Comparison of ENCODE assay signal across 10 cellular contexts in the genomic region with DNA sequence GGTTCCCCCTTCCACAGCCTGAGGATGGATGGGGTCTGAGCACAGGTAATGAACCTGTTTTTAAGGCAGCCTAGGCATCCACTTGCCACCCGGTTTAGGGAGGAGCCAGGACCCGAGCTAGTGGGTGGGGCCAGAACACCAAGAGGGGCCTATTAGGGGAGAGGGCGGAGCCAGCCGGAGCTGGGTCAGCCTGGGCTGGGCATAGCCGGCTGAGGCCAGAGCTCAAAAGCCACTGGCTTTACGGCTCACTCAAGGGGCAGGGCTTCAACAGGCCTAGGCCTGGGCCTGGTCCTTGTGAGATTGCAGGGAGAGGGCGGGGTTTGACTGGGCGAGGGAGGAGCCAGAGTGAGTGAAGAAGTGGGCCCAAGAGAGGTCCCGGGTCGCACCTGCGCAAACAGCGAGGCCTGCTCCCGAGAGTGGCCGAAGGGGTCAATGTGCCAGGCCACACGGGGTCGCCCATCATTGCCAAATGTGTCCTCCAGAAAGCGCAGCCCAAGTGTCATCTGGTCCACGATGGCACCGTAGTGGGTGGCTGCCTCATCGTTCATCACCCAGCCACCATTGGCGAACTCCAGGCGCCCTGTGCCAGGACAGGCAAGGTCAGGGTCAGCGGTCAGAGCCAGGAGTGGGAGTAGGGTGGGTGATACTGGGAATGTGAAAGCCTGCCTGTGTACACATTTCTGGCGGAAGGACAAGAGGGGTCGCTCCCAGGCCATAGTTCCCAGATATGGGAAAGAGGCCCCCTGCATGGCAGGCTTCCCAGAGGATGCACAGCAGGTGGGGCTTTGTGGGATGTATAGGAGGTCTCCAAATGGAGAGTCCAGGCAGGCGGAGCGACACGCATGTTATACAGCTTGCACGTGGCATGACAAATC. TPM values are rescaled to one million over a fixed set of nuclear protein-coding genes. Genes with fewer than 3 reads are reported as not detected.
DNase-seq lines count a peak whose midpoint lies in the region; ATAC-seq and TF ChIP-seq lines count a peak whose summit lies in the region.
"Had no signal": no experiment of that assay in that cellular context is flagged by ENCODE, and none has a peak within 500 bp of the region (broad histone marks: within the 10 kb centered on the region; RNA-seq: fewer than 3 reads in every experiment).

No MANE protein-coding gene starts in this region.

- no peak overlapping the region for H3T11ph ChIP-seq in H9 (ENCODE audit: low read length)

- no peak overlapping the region for H3K27ac ChIP-seq in CD8-positive, alpha-beta T cell (ENCODE audit: low read depth, low read length)
- no peak overlapping the region for H3K27ac ChIP-seq in H9 (ENCODE audit: insufficient read length, low read depth, low read length)
- H3K27ac ChIP-seq in thyroid gland: no peak overlapping the region

- peaks cover 51% of the 10 kb centered on the region for H3K4me1 Mint-ChIP-seq in CD8-positive, alpha-beta T cell (ENCODE audit: low read depth)
- H3K4me1 Mint-ChIP-seq in H9: peaks cover 21 to 38% of the 10 kb centered on the region in 2 experiments
- H3K4me1 Mint-ChIP-seq in activated CD4-positive, alpha-beta memory T cell treated with anti-CD3 and anti-CD28 coated beads, Interleukin-2, amount 10 ng/mL, durations not matched to agents 7 days and 5 days: peaks cover 55% of the 10 kb centered on the region

- H3K4me2 ChIP-seq in H9 (ENCODE audit: insufficient read depth, insufficient read length, low read length): no peak overlapping the region

- CTCF ChIA-PET in CD8-positive, alpha-beta T cell (lab: Charles Lee): no interaction called here
- CTCF ChIA-PET in activated CD4-positive, alpha-beta memory T cell treated with anti-CD3 and anti-CD28 coated beads, Interleukin-2, amount 10 ng/mL, durations not matched to agents 7 days and 5 days (lab: Charles Lee): interaction anchor here (1.4 to 1.9 kb wide), 3 partner anchors 13 to 101 kb away, joined by 4 to 5 read pairs (median 5); no protein-coding TSS in a partner anchor

- no peak for ATAC-seq in CD8-positive, alpha-beta T cell
- ATAC-seq in mucosa of descending colon (peak; percentile 29), GM21423 (IDR thresholded peaks at IDR 0.05; ENCODE audit: unreplicated experiment) (no peak)
- ATAC-seq: right cardiac atrium had no signal

- DNase-seq in CD8-positive, alpha-beta T cell: peak in 1 of 7 experiments; percentile 18
- peak; percentile 96 for DNase-seq in H9
- no peak for DNase-seq in activated CD4-positive, alpha-beta memory T cell treated with anti-CD3 and anti-CD28 coated beads, Interleukin-2, amount 10 ng/mL, durations not matched to agents 7 days and 5 days
- DNase-seq in mucosa of descending colon: peak in 2 of 3 donors; percentile 55 to 67
- no peak for DNase-seq in activated gamma-delta T cell treated with Interleukin-2 at 50 U/mL for 16 hours
- DNase-seq in NCI-H524 treated with DMSO at 0.1 percent for 48 hours (lab: John Stamatoyannopoulos, UW): no peak
- DNase-seq in thyroid gland: no peak
- DNase-seq: NCI-H446 had no signal

- H3K4ac ChIP-seq in H9 (ENCODE audit: low read depth, low read length): no peak overlapping the region

- H3K36me3 ChIP-seq in CD8-positive, alpha-beta T cell (ENCODE audit: insufficient read depth, low read length): peaks cover 22% of the 10 kb centered on the region
- H3K36me3 ChIP-seq in mucosa of descending colon (ENCODE audit: low read depth): no peaks in the 10 kb centered on the region
- H3K36me3 ChIP-seq in thyroid gland: peaks cover 19 to 20% of the 10 kb centered on the region in 2 donors

- H3K23ac ChIP-seq in H9 (ENCODE audit: insufficient read length, low read depth, low read length): no peak overlapping the region

- no peaks in the 10 kb centered on the region; the same call in 1 of the 2 replicates for H3K79me2 ChIP-seq in H9 (ENCODE audit: insufficient read depth, low read length)

- H3K27ac Mint-ChIP-seq in CD8-positive, alpha-beta T cell: peak overlapping the region; percentile 94
- H3K27ac Mint-ChIP-seq in H9: peak overlapping the region in 1 of 3 experiments; percentile 36; a peak in 1 of 7 replicates
- H3K27ac Mint-ChIP-seq in activated CD4-positive, alpha-beta memory T cell treated with anti-CD3 and anti-CD28 coated beads, Interleukin-2, amount 10 ng/mL, durations not matched to agents 7 days and 5 days: peak overlapping the region; percentile 85

- no peak overlapping the region for H2AFZ ChIP-seq in H9 (ENCODE audit: low read length)

- H4K5ac ChIP-seq in H9 (ENCODE audit: insufficient read length, low read depth, low read length): no peak overlapping the region

- peak overlapping the region; percentile 90 for H3K4me3 Mint-ChIP-seq in CD8-positive, alpha-beta T cell
- H3K4me3 Mint-ChIP-seq in H9: peak overlapping the region; percentile 37 to 93; a peak in 4 of 5 replicates
- peak overlapping the region; percentile 92 for H3K4me3 Mint-ChIP-seq in activated CD4-positive, alpha-beta memory T cell treated with anti-CD3 and anti-CD28 coated beads, Interleukin-2, amount 10 ng/mL, durations not matched to agents 7 days and 5 days

- no peaks in the 10 kb centered on the region for H3K27me3 ChIP-seq in CD8-positive, alpha-beta T cell (ENCODE audit: insufficient read depth, low read length)
- no peaks in the 10 kb centered on the region for H3K27me3 ChIP-seq in H9 (ENCODE audit: insufficient read depth, low read length)
- H3K27me3 ChIP-seq in thyroid gland: no peaks in the 10 kb centered on the region

- H3K4me1 ChIP-seq in CD8-positive, alpha-beta T cell (ENCODE audit: insufficient read depth, low read length): peaks cover 36% of the 10 kb centered on the region
- no peaks in the 10 kb centered on the region for H3K4me1 ChIP-seq in H9 (ENCODE audit: insufficient read depth, low read length)
- H3K4me1 ChIP-seq in mucosa of descending colon (ENCODE audit: low read depth): peaks cover 25% of the 10 kb centered on the region
- H3K4me1 ChIP-seq in thyroid gland: peaks cover 13 to 26% of the 10 kb centered on the region in 2 donors

- H3K9me3 ChIP-seq in CD8-positive, alpha-beta T cell (ENCODE audit: low read length): no peaks in the 10 kb centered on the region
- no peaks in the 10 kb centered on the region for H3K9me3 ChIP-seq in H9 (ENCODE audit: control insufficient read depth, low read depth, low read length)
- H3K9me3 ChIP-seq in mucosa of descending colon: no peaks in the 10 kb centered on the region
- no peaks in the 10 kb centered on the region for H3K9me3 ChIP-seq in thyroid gland

- peaks cover 55% of the 10 kb centered on the region for H3K36me3 Mint-ChIP-seq in CD8-positive, alpha-beta T cell
- peaks cover 6 to 39% (median 36%) of the 10 kb centered on the region in 3 experiments; a peak in 6 of 7 replicates for H3K36me3 Mint-ChIP-seq in H9 (ENCODE audit: insufficient read depth in 1 of 3, low read depth in 3 of 3)
- peaks cover 51% of the 10 kb centered on the region for H3K36me3 Mint-ChIP-seq in activated CD4-positive, alpha-beta memory T cell treated with anti-CD3 and anti-CD28 coated beads, Interleukin-2, amount 10 ng/mL, durations not matched to agents 7 days and 5 days (ENCODE audit: low read depth)

- POLR2A ChIA-PET in CD8-positive, alpha-beta T cell (lab: Charles Lee): interaction anchor here (1.4 to 1.9 kb wide), 2 partner anchors 17 to 54 kb away, joined by 3 to 6 read pairs; a partner anchor contains a TSS
- POLR2A ChIA-PET in activated CD4-positive, alpha-beta memory T cell treated with anti-CD3 and anti-CD28 coated beads, Interleukin-2, amount 10 ng/mL, durations not matched to agents 7 days and 5 days (lab: Charles Lee): interaction anchor here (1.0 to 5.4 kb wide), 4 partner anchors 13 to 54 kb away, joined by 3 to 37 read pairs (median 10); a partner anchor contains a TSS

- whole genome bisulfite sequencing in H9 (ENCODE audit: extremely low coverage, insufficient read length, low lambda C conversion rate): no CpG with 5 or more reads among the region's 29 CpGs
- WGBS in thyroid gland, 2 donors: 86 to 91% methylated on average over 24 to 25 of the region's 29 CpGs

- no peaks in the 10 kb centered on the region for H4K20me1 ChIP-seq in H9 (ENCODE audit: control insufficient read depth, insufficient read depth, insufficient read length)

- H2BK20ac ChIP-seq in H9 (ENCODE audit: low read depth, low read length, poor library complexity, severe bottlenecking): no peak overlapping the region

- H3K18ac ChIP-seq in H9 (ENCODE audit: insufficient read length, low read depth, low read length): no peak overlapping the region

- no peak overlapping the region for H2BK12ac ChIP-seq in H9 (ENCODE audit: insufficient read length, low read depth, low read length)

- no peaks in the 10 kb centered on the region for H3K79me1 ChIP-seq in H9 (ENCODE audit: insufficient read depth, low read depth, low read length, poor library complexity, severe bottlenecking)

- H2AK5ac ChIP-seq in H9 (ENCODE audit: insufficient read length, low read length): no peak overlapping the region

- no peak overlapping the region for H3K9ac ChIP-seq in H9 (ENCODE audit: extremely low read depth, insufficient read length, low read length)

- no peak overlapping the region for H3K56ac ChIP-seq in H9 (ENCODE audit: insufficient read length, low read depth, low read length)

- TF ChIP-seq POLR2A in thyroid gland (IDR thresholded peaks at IDR 0.05): no peak

- H3K14ac ChIP-seq in H9 (ENCODE audit: insufficient read depth, low read length): no peak overlapping the region

- H4K91ac ChIP-seq in H9 (ENCODE audit: insufficient read length, low read depth, low read length): no peak overlapping the region

- H4K8ac ChIP-seq in H9 (replicated peaks; ENCODE audit: insufficient read length, low read depth, low read length): no peak overlapping the region

- no peak overlapping the region for H2BK5ac ChIP-seq in H9 (ENCODE audit: insufficient read length, low read length)

- no peaks in the 10 kb centered on the region for H3K9me3 Mint-ChIP-seq in CD8-positive, alpha-beta T cell
- peaks cover 0 to 1% of the 10 kb centered on the region in 2 experiments; a peak in 2 of 5 replicates for H3K9me3 Mint-ChIP-seq in H9
- H3K9me3 Mint-ChIP-seq in activated CD4-positive, alpha-beta memory T cell treated with anti-CD3 and anti-CD28 coated beads, Interleukin-2, amount 10 ng/mL, durations not matched to agents 7 days and 5 days: no peaks in the 10 kb centered on the region

- no peak for TF ChIP-seq CTCF in CD8-positive, alpha-beta T cell (IDR thresholded peaks at IDR 0.05)
- TF ChIP-seq CTCF in H9 (conservative IDR thresholded peaks at IDR 0.05) (no peak), mucosa of descending colon (IDR thresholded peaks at IDR 0.05) (no peak), thyroid gland (IDR thresholded peaks at IDR 0.05) (no peak)

- no peak overlapping the region for H2BK120ac ChIP-seq in H9 (ENCODE audit: low read depth, low read length, poor library complexity, severe bottlenecking)

- peaks cover 17% of the 10 kb centered on the region for H3K23me2 ChIP-seq in H9 (ENCODE audit: insufficient read length, low read depth, low read length, poor library complexity, severe bottlenecking)

- no peaks in the 10 kb centered on the region for H3K27me3 Mint-ChIP-seq in CD8-positive, alpha-beta T cell (ENCODE audit: low read depth)
- peaks cover 2% of the 10 kb centered on the region for H3K27me3 Mint-ChIP-seq in H9 (ENCODE audit: low read depth)
- H3K27me3 Mint-ChIP-seq in activated CD4-positive, alpha-beta memory T cell treated with anti-CD3 and anti-CD28 coated beads, Interleukin-2, amount 10 ng/mL, durations not matched to agents 7 days and 5 days: no peaks in the 10 kb centered on the region

- intact Hi-C loops in CD8-positive, alpha-beta T cell (cut with DNase I, micrococcal nuclease): loop anchor here (2.0 to 5.0 kb wide), 2 partner anchors 16 to 68 kb away; a partner anchor contains a TSS
- intact Hi-C loops in mucosa of descending colon (cut with DNase I, micrococcal nuclease) (no loop called here), thyroid gland (cut with DNase I) (no loop called here)

- H3K4me3 ChIP-seq in CD8-positive, alpha-beta T cell (ENCODE audit: low read depth, low read length): no peak overlapping the region
- no peak overlapping the region for H3K4me3 ChIP-seq in mucosa of descending colon
- H3K4me3 ChIP-seq in thyroid gland (replicated peaks in 1 of 3): no peak overlapping the region

- no peak overlapping the region for H2BK15ac ChIP-seq in H9 (ENCODE audit: low read depth, low read length)

RNA-seq across cellular contexts. Expression of a gene that starts 1.9 kb away (rescaled TPM):
- total RNA-seq in CD8-positive, alpha-beta T cell: 10 to 100 TPM; 74.8 to 82.2 TPM
- 89.2 and 93.5 TPM in 2 replicates for total RNA-seq in H9 (2021)
- total RNA-seq in activated CD4-positive, alpha-beta memory T cell treated with anti-CD3 and anti-CD28 coated beads, Interleukin-2, amount 10 ng/mL, durations not matched to agents 7 days and 5 days: 100 to 1,000 TPM; 146 to 150 TPM
- 100 to 1,000 TPM in 1 of 3 donors, 10 to 100 TPM in 2; 92.7 to 104 (median 96.6) TPM for total RNA-seq in mucosa of descending colon
- total RNA-seq in thyroid gland: 100 to 1,000 TPM in 1 of 4 donors, 10 to 100 TPM in 3; 38.0 to 106 (median 82.5) TPM

RNA-seq across cellular contexts. Expression of a gene that starts 2.0 kb away (rescaled TPM):
- total RNA-seq in CD8-positive, alpha-beta T cell: 1 to 10 TPM; 7.4 to 10.0 TPM
- total RNA-seq in H9 (2021) (19.2 and 21.0 TPM in 2 replicates), mucosa of descending colon (10 to 100 TPM in 1 of 3 donors, 1 to 10 TPM in 2; 6.4 to 13.4 (median 7.4) TPM), thyroid gland (10 to 100 TPM in 3 of 4 donors, 1 to 10 TPM in 1; 9.5 to 17.5 (median 14.3) TPM)
- 10 to 100 TPM; 16.9 to 21.3 TPM for total RNA-seq in activated CD4-positive, alpha-beta memory T cell treated with anti-CD3 and anti-CD28 coated beads, Interleukin-2, amount 10 ng/mL, durations not matched to agents 7 days and 5 days

RNA-seq across cellular contexts. Expression of a gene that starts 17.0 kb away (rescaled TPM):
- total RNA-seq in CD8-positive, alpha-beta T cell: 100 to 1,000 TPM in 1 of 2 experiments, 10 to 100 TPM in 1; 98.7 to 100 TPM
- total RNA-seq in H9 (2021) (82.9 and 94.9 TPM in 2 replicates), mucosa of descending colon (10 to 100 TPM; 71.4 to 91.4 (median 88.9) TPM), thyroid gland (100 to 1,000 TPM; 105 to 122 (median 115) TPM)
- total RNA-seq in activated CD4-positive, alpha-beta memory T cell treated with anti-CD3 and anti-CD28 coated beads, Interleukin-2, amount 10 ng/mL, durations not matched to agents 7 days and 5 days: 100 to 1,000 TPM; 106 to 113 TPM

RNA-seq across cellular contexts. Expression of a gene that starts 23.2 kb away (rescaled TPM):
- total RNA-seq in CD8-positive, alpha-beta T cell: not detected
- total RNA-seq in H9 (2021): not detected in 2 replicates
- total RNA-seq in activated CD4-positive, alpha-beta memory T cell treated with anti-CD3 and anti-CD28 coated beads, Interleukin-2, amount 10 ng/mL, durations not matched to agents 7 days and 5 days: not detected
- total RNA-seq in mucosa of descending colon: not detected
- not detected for total RNA-seq in thyroid gland
- total RNA-seq: right cardiac atrium had no signal

RNA-seq across cellular contexts. Expression of a gene that starts 31.8 kb away (rescaled TPM):
- 1 to 10 TPM; 2.3 to 2.8 TPM for total RNA-seq in CD8-positive, alpha-beta T cell
- total RNA-seq in H9 (2021) (10.8 and 11.7 TPM in 2 replicates), mucosa of descending colon (1 to 10 TPM; 6.0 to 8.9 (median 7.8) TPM), thyroid gland (10 to 100 TPM in 2 of 4 donors, 1 to 10 TPM in 2; 5.9 to 13.7 (median 11.3) TPM)
- 1 to 10 TPM; 5.2 to 5.3 TPM for total RNA-seq in activated CD4-positive, alpha-beta memory T cell treated with anti-CD3 and anti-CD28 coated beads, Interleukin-2, amount 10 ng/mL, durations not matched to agents 7 days and 5 days

Comparison
In these comparisons a context has a peak if more than half of its experiments do, and no peak if none do; other contexts are left out.
1. DNase-seq: peak in H9 (single experiment) and mucosa of descending colon (2 of 3); none in activated CD4-positive, alpha-beta memory T cell treated with anti-CD3 and anti-CD28 coated beads, Interleukin-2, amount 10 ng/mL, durations not matched to agents 7 days and 5 days (single experiment), activated gamma-delta T cell treated with Interleukin-2 at 50 U/mL for 16 hours (single experiment), NCI-H524 treated with DMSO at 0.1 percent for 48 hours (single experiment) and thyroid gland (0 of 2).
2. intact Hi-C loops: an anchor here in CD8-positive, alpha-beta T cell (2.0 to 5.0 kb wide); none called in mucosa of descending colon and thyroid gland.
3. Peak in every context shown above with its lines, with median percentiles within 50 percentile points of each other: H3K4me3 Mint-ChIP-seq.